16 cellular contexts compared by ENCODE assay signal in the genomic region with DNA sequence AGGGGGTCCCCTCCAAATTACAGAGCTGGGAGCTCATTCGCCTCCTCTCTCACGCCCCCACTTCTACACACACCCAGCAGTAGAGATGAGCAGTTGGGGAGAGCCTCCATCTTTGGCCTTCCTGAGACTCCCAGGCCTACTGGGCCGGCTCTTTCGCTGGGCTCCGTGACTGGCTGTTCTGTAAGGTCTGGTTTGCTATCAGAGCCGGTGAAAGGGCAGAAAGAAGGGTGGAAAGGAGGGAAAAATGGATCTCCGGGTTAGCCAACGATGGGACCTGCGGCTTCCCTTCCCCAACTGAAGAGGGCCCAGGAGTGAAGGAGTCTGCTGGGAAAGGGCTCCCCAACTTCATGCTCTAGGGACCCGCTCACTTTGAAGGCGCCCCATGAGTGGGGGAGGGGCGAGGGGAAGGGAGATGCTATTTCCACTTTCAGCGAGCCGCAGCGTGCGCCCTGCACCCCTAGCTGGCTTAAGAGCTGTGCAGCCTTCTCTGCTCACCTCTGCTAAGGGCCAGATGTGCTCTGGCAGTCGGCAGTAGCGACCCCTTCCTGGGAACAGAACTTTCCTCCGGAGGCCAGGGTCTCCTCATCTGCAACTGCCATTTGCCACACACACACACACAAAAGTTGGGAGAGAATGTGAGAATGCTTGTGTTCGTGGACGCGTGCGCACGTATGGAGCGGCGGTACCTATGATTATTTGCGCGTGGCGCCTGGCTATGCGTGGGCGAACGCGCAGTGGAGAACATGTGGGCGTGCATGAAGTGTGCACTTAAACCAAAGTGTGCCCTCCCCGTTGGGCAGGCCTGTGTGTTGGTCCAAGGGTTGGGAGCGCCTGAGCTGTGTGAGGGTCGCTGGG. TPM values are rescaled to one million over a fixed set of nuclear protein-coding genes. Genes with fewer than 3 reads are reported as not detected.
DNase-seq lines count a peak whose midpoint lies in the region; ATAC-seq and TF ChIP-seq lines count a peak whose summit lies in the region.
"Had no signal": no experiment of that assay in that cellular context is flagged by ENCODE, and none has a peak within 500 bp of the region (broad histone marks: within the 10 kb centered on the region; RNA-seq: fewer than 3 reads in every experiment).

No MANE protein-coding gene starts in this region.

- H3K4me1 Mint-ChIP-seq in T-helper 1 cell treated with Interleukin-12 subunit alpha and Interleukin-12 subunit beta and Interleukin-4 antibody, amounts not matched to agents 30 μg/mL and 1 μg/mL, for 36 hours (ENCODE audit: low read depth) = peaks cover 14% of the 10 kb centered on the region
- peaks cover 27% of the 10 kb centered on the region for H3K4me1 Mint-ChIP-seq in activated T-helper 1 cell treated with anti-CD3 and anti-CD28 coated beads, Interleukin-12 subunit alpha, Interleukin-12 subunit beta, Interleukin-2, Interleukin-4 antibody, amounts not matched to agents 30 ng/mL and 10 ng/mL and 1 ng/mL, durations not matched to agents 14 hours and 24 hours and 36 hours (ENCODE audit: low read depth)
- H3K4me1 Mint-ChIP-seq in stimulated activated memory B cell treated with anti-CD40 and anti-IgM and Interleukin-4, amounts not matched to agents 10 μg/mL and 1 μg/mL and 100 μg/mL, for 72 hours = peaks cover 37% of the 10 kb centered on the region

- H3K9me3 ChIP-seq in left lung = no peaks in the 10 kb centered on the region
- H3K9me3 ChIP-seq: neutrophil had no signal

- intact Hi-C loops in activated T-helper 1 cell treated with anti-CD3 and anti-CD28 coated beads, Interleukin-12 subunit alpha, Interleukin-12 subunit beta, Interleukin-2, Interleukin-4 antibody, amounts not matched to agents 30 ng/mL and 10 ng/mL and 1 ng/mL, durations not matched to agents 14 hours and 24 hours and 36 hours (cut with micrococcal nuclease) = no loop called here
- intact Hi-C loops in left lung (cut with DNase I) = no loop called here

- peaks cover 70% of the 10 kb centered on the region for H3K27me3 Mint-ChIP-seq in T-helper 1 cell treated with Interleukin-12 subunit alpha and Interleukin-12 subunit beta and Interleukin-4 antibody, amounts not matched to agents 30 μg/mL and 1 μg/mL, for 36 hours (ENCODE audit: low read depth)
- H3K27me3 Mint-ChIP-seq in activated T-helper 1 cell treated with anti-CD3 and anti-CD28 coated beads, Interleukin-12 subunit alpha, Interleukin-12 subunit beta, Interleukin-2, Interleukin-4 antibody, amounts not matched to agents 30 ng/mL and 10 ng/mL and 1 ng/mL, durations not matched to agents 14 hours and 24 hours and 36 hours (ENCODE audit: insufficient read depth) = peaks cover 64% of the 10 kb centered on the region
- peaks cover 87% of the 10 kb centered on the region for H3K27me3 Mint-ChIP-seq in stimulated activated memory B cell treated with anti-CD40 and anti-IgM and Interleukin-4, amounts not matched to agents 10 μg/mL and 1 μg/mL and 100 μg/mL, for 72 hours

- H3K9me3 Mint-ChIP-seq in T-helper 1 cell treated with Interleukin-12 subunit alpha and Interleukin-12 subunit beta and Interleukin-4 antibody, amounts not matched to agents 30 μg/mL and 1 μg/mL, for 36 hours = no peaks in the 10 kb centered on the region
- no peaks in the 10 kb centered on the region for H3K9me3 Mint-ChIP-seq in activated T-helper 1 cell treated with anti-CD3 and anti-CD28 coated beads, Interleukin-12 subunit alpha, Interleukin-12 subunit beta, Interleukin-2, Interleukin-4 antibody, amounts not matched to agents 30 ng/mL and 10 ng/mL and 1 ng/mL, durations not matched to agents 14 hours and 24 hours and 36 hours
- H3K9me3 Mint-ChIP-seq in stimulated activated memory B cell treated with anti-CD40 and anti-IgM and Interleukin-4, amounts not matched to agents 10 μg/mL and 1 μg/mL and 100 μg/mL, for 72 hours = no peaks in the 10 kb centered on the region

- ATAC-seq in left lung = no peak
- no peak for ATAC-seq in stimulated activated memory B cell treated with anti-CD40 and anti-IgM and Interleukin-4, amounts not matched to agents 10 μg/mL and 1 μg/mL and 100 μg/mL, for 72 hours

- peaks cover 0 to 43% of the 10 kb centered on the region in 2 donors for H3K4me1 ChIP-seq in left lung

- H3K27ac ChIP-seq in left lung = peak overlapping the region; percentile 87 to 96
- H3K27ac ChIP-seq: 22Rv1, cardiac muscle cell, neutrophil had no signal

- H3K27me3 ChIP-seq in left lung = peaks cover 86 to 100% of the 10 kb centered on the region in 2 donors

- TF ChIP-seq CTCF in left lung (IDR thresholded peaks at IDR 0.05) = no peak

- peak overlapping the region; percentile 55 for H3K27ac Mint-ChIP-seq in T-helper 1 cell treated with Interleukin-12 subunit alpha and Interleukin-12 subunit beta and Interleukin-4 antibody, amounts not matched to agents 30 μg/mL and 1 μg/mL, for 36 hours
- H3K27ac Mint-ChIP-seq in activated T-helper 1 cell treated with anti-CD3 and anti-CD28 coated beads, Interleukin-12 subunit alpha, Interleukin-12 subunit beta, Interleukin-2, Interleukin-4 antibody, amounts not matched to agents 30 ng/mL and 10 ng/mL and 1 ng/mL, durations not matched to agents 14 hours and 24 hours and 36 hours = peak overlapping the region; percentile 70
- H3K27ac Mint-ChIP-seq in stimulated activated memory B cell treated with anti-CD40 and anti-IgM and Interleukin-4, amounts not matched to agents 10 μg/mL and 1 μg/mL and 100 μg/mL, for 72 hours = no peak overlapping the region

- peak overlapping the region; percentile 42 for H3K4me3 Mint-ChIP-seq in T-helper 1 cell treated with Interleukin-12 subunit alpha and Interleukin-12 subunit beta and Interleukin-4 antibody, amounts not matched to agents 30 μg/mL and 1 μg/mL, for 36 hours
- H3K4me3 Mint-ChIP-seq in activated T-helper 1 cell treated with anti-CD3 and anti-CD28 coated beads, Interleukin-12 subunit alpha, Interleukin-12 subunit beta, Interleukin-2, Interleukin-4 antibody, amounts not matched to agents 30 ng/mL and 10 ng/mL and 1 ng/mL, durations not matched to agents 14 hours and 24 hours and 36 hours = peak overlapping the region; percentile 53
- peak overlapping the region; percentile 48 for H3K4me3 Mint-ChIP-seq in stimulated activated memory B cell treated with anti-CD40 and anti-IgM and Interleukin-4, amounts not matched to agents 10 μg/mL and 1 μg/mL and 100 μg/mL, for 72 hours

- peaks cover 4% of the 10 kb centered on the region for H3K36me3 Mint-ChIP-seq in T-helper 1 cell treated with Interleukin-12 subunit alpha and Interleukin-12 subunit beta and Interleukin-4 antibody, amounts not matched to agents 30 μg/mL and 1 μg/mL, for 36 hours (ENCODE audit: low read depth)
- H3K36me3 Mint-ChIP-seq in activated T-helper 1 cell treated with anti-CD3 and anti-CD28 coated beads, Interleukin-12 subunit alpha, Interleukin-12 subunit beta, Interleukin-2, Interleukin-4 antibody, amounts not matched to agents 30 ng/mL and 10 ng/mL and 1 ng/mL, durations not matched to agents 14 hours and 24 hours and 36 hours (ENCODE audit: low read depth) = peaks cover 2% of the 10 kb centered on the region
- no peaks in the 10 kb centered on the region for H3K36me3 Mint-ChIP-seq in stimulated activated memory B cell treated with anti-CD40 and anti-IgM and Interleukin-4, amounts not matched to agents 10 μg/mL and 1 μg/mL and 100 μg/mL, for 72 hours

- DNase-seq in T-helper 1 cell = no peak
- DNase-seq in activated T-helper 1 cell treated with anti-CD3 and anti-CD28 coated beads, Interleukin-12 subunit alpha, Interleukin-12 subunit beta, Interleukin-2, Interleukin-4 antibody, amounts not matched to agents 30 ng/mL and 10 ng/mL and 1 ng/mL, durations not matched to agents 14 hours and 24 hours and 36 hours (ENCODE audit: low spot score) = no peak
- DNase-seq in left lung = no peak
- no peak for DNase-seq in HCEC 1CT
- no peak for DNase-seq in 8988T
- no peak for DNase-seq in stimulated activated CD4-positive, alpha-beta T cell treated with anti-CD3 and anti-CD28 coated beads, Interleukin-12 subunit alpha, Interleukin-12 subunit beta, amount 100 ng/mL, for 4 hours
- DNase-seq: activated CD4-positive, alpha-beta T cell treated with anti-CD3 and anti-CD28 coated beads, Interleukin-2, amount 50 U/mL, for 48 hours; GDM1; head of caudate nucleus; NCI-H2107; SHP77 treated with DMSO at 0.1 percent for 48 hours had no signal

- no peaks in the 10 kb centered on the region for H3K36me3 ChIP-seq in left lung
- H3K36me3 ChIP-seq: cardiac muscle cell, neutrophil had no signal

- peak overlapping the region; percentile 53 to 54 for H3K4me3 ChIP-seq in left lung

RNA-seq across cellular contexts. Expression of a gene that starts 2.9 kb away (rescaled TPM):
- not detected in 2 replicates for total RNA-seq in activated T-helper 1 cell treated with anti-CD3 and anti-CD28 coated beads, Interleukin-12 subunit alpha, Interleukin-12 subunit beta, Interleukin-2, Interleukin-4 antibody, amounts not matched to agents 30 ng/mL and 10 ng/mL and 1 ng/mL, durations not matched to agents 14 hours and 24 hours and 36 hours
- total RNA-seq in left lung = 10 to 100 TPM; 21.7 to 30.3 TPM

RNA-seq across cellular contexts. Expression of a gene that starts 47.6 kb away (rescaled TPM):
- total RNA-seq in activated T-helper 1 cell treated with anti-CD3 and anti-CD28 coated beads, Interleukin-12 subunit alpha, Interleukin-12 subunit beta, Interleukin-2, Interleukin-4 antibody, amounts not matched to agents 30 ng/mL and 10 ng/mL and 1 ng/mL, durations not matched to agents 14 hours and 24 hours and 36 hours = 30.6 and 31.8 TPM in 2 replicates
- total RNA-seq in left lung = 10 to 100 TPM; 19.7 to 20.2 TPM

RNA-seq across cellular contexts. Expression of a gene that starts 59.2 kb away (rescaled TPM):
- total RNA-seq in activated T-helper 1 cell treated with anti-CD3 and anti-CD28 coated beads, Interleukin-12 subunit alpha, Interleukin-12 subunit beta, Interleukin-2, Interleukin-4 antibody, amounts not matched to agents 30 ng/mL and 10 ng/mL and 1 ng/mL, durations not matched to agents 14 hours and 24 hours and 36 hours = not detected in 2 replicates
- total RNA-seq in left lung = 1 to 10 TPM in 1 of 2 donors, under 1 TPM in 1; 0.41 to 2.0 TPM

Comparison
In these comparisons a context has a peak if more than half of its experiments do, and no peak if none do; other contexts are left out.
1. RNA of a gene that starts 2.9 kb away (total RNA-seq): 21.7 to 30.3 TPM in left lung; not detected in activated T-helper 1 cell treated with anti-CD3 and anti-CD28 coated beads, Interleukin-12 subunit alpha, Interleukin-12 subunit beta, Interleukin-2, Interleukin-4 antibody, amounts not matched to agents 30 ng/mL and 10 ng/mL and 1 ng/mL, durations not matched to agents 14 hours and 24 hours and 36 hours; every median in the first group is over 10 times any median in the second.
2. Peak in every context shown above with its lines, with median percentiles within 50 percentile points of each other: H3K4me3 Mint-ChIP-seq.